Comparison of ENCODE assay signal across 8 cellular contexts in the genomic region with DNA sequence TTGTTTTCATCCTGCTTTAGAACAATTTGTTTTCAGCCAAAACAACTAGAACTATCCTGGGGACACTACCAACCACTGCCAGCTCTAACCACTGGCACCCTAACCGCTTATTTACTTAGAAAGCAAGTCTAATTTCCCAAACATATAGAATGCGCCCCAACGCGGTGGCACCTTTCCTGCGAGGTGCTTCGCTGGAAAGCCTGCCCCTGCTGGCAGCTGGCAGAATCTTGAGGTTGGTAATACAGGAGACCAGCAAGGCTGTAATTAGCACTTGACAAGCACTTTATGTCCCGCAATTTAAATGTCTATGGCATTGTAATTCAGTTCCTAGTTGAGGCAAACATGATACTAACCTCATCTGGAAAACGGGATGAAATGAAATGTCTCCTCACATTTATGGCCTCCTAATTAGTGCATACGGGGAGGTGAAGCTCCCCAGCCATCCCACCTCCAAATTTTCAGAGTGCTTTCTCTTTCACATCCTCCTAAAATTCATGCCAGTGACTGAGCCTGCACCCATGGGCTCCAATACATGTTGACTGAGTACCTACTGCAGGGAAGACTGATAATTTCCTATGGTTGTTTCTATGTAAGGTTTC. TPM values are rescaled to one million over a fixed set of nuclear protein-coding genes. Genes with fewer than 3 reads are reported as not detected.
DNase-seq lines count a peak whose midpoint lies in the region; ATAC-seq, FAIRE-seq and TF ChIP-seq lines count a peak whose summit lies in the region.

No MANE protein-coding gene starts in this region.

- H3K27me3 Mint-ChIP-seq in activated naive CD8-positive, alpha-beta T cell treated with anti-CD3 and anti-CD28 coated beads, Interleukin-2, amount 50 U/mL, for 24 hours = peaks cover 23% of the 10 kb centered on the region

- no peak overlapping the region for H3K4me2 ChIP-seq in HepG2 (ENCODE audit: low read depth, low read length)

- H3K27ac Mint-ChIP-seq in activated naive CD8-positive, alpha-beta T cell treated with anti-CD3 and anti-CD28 coated beads, Interleukin-2, amount 50 U/mL, for 24 hours = no peak overlapping the region

- no peaks in the 10 kb centered on the region for H3K4me1 Mint-ChIP-seq in activated naive CD8-positive, alpha-beta T cell treated with anti-CD3 and anti-CD28 coated beads, Interleukin-2, amount 50 U/mL, for 24 hours

- no peaks in the 10 kb centered on the region for H3K9me3 Mint-ChIP-seq in activated naive CD8-positive, alpha-beta T cell treated with anti-CD3 and anti-CD28 coated beads, Interleukin-2, amount 50 U/mL, for 24 hours

- no peak for TF ChIP-seq RAD21 in HepG2 (CRISPR knock-in tag; IDR thresholded peaks at IDR 0.05)

- no peaks in the 10 kb centered on the region for H3K4me1 ChIP-seq in HepG2 (ENCODE audit: insufficient read depth, low read length)

- no peak for FAIRE-seq in HepG2 (lab: Jason Lieb, UNC)
- no peak for FAIRE-seq in GM19239 (lab: Jason Lieb, UNC)

- POLR2A ChIA-PET in HepG2 (lab: Yijun Ruan, JAX) = no interaction called here

- H4K20me1 ChIP-seq in HepG2 (ENCODE audit: insufficient read depth, low read length) = no peaks in the 10 kb centered on the region

- DNase-seq in D341Med (ENCODE audit: low spot score) (peak; percentile 69), GM20000 (ENCODE audit: low spot score) (no peak), HepG2 (ENCODE audit: low spot score) (no peak), GM19239 (ENCODE audit: insufficient read length, low spot score) (no peak), NOMO-1 treated with dmso at 0.1 percent for 144 hours (lab: John Stamatoyannopoulos, UW; ENCODE audit: unreplicated experiment) (no peak), 8988T (no peak), NCI-H2081 (lab: John Stamatoyannopoulos, UW) (no peak)
- peak; percentile 5 for DNase-seq in activated naive CD8-positive, alpha-beta T cell treated with anti-CD3 and anti-CD28 coated beads, Interleukin-2, amount 50 U/mL, for 24 hours

- TF ChIP-seq CTCF in GM20000 (IDR thresholded peaks at IDR 0.05; ENCODE audit: extremely low read depth, missing control alignments) (peak; percentile 29), HepG2 (CRISPR knock-in tag; IDR thresholded peaks at IDR 0.05) (peak; percentile 33)

- CTCF ChIA-PET in HepG2 (lab: Yijun Ruan, JAX; ENCODE audit: low intra/inter-chr PET ratio, low total read pairs) = no interaction called here

- intact Hi-C loops in HepG2 (cut with micrococcal nuclease; ENCODE audit: unreplicated experiment) = no loop called here

- no TSS peak for BruUV-seq in HepG2 (replicated peaks; lab: Mats Ljungman, UMichigan)

- H3K27me3 ChIP-seq in HepG2 (ENCODE audit: control insufficient read depth in 1 of 2, insufficient read depth in 2 of 2, low read length in 2 of 2) = peaks cover 1 to 15% of the 10 kb centered on the region in 2 experiments; a peak in 3 of 5 replicates

- no peak for TF ChIP-seq EP300 in HepG2 (IDR thresholded peaks at IDR 0.05; ENCODE audit: low read depth in 2 of 2, low read length in 2 of 2)
- TF ChIP-seq EP300 in HepG2 (CRISPR knock-in tag; IDR thresholded peaks at IDR 0.05; ENCODE audit: borderline replicate concordance) = no peak

- no peak overlapping the region for H3K4me3 Mint-ChIP-seq in activated naive CD8-positive, alpha-beta T cell treated with anti-CD3 and anti-CD28 coated beads, Interleukin-2, amount 50 U/mL, for 24 hours

- in situ Hi-C loops in HepG2 (cut with HindIII; ENCODE audit: extremely low pct_ligation_motif_present, low pct_unique_long_range_greater_than_20kb) = no loop called here

- no peak overlapping the region for H3K27ac ChIP-seq in HepG2 (ENCODE audit: extremely low read length, insufficient read depth, low read length)

- TF ChIP-seq POLR2A in HepG2 (IDR thresholded peaks at IDR 0.05; ENCODE audit: insufficient read depth in 1 of 2, low read depth in 2 of 2, low read length in 2 of 2) = no peak

- no peaks in the 10 kb centered on the region for H3K9me3 ChIP-seq in HepG2 (ENCODE audit: low read length)

- 7% methylated on average over 9 of the region's 9 CpGs for WGBS in HepG2 (ENCODE audit: low lambda C conversion rate)

- no peak for ATAC-seq in activated naive CD8-positive, alpha-beta T cell treated with anti-CD3 and anti-CD28 coated beads, Interleukin-2, amount 50 U/mL, for 24 hours
- ATAC-seq in HepG2 = peak; percentile 72

- H3K79me2 ChIP-seq in HepG2 (ENCODE audit: insufficient read depth, low read length) = no peaks in the 10 kb centered on the region

- no peak overlapping the region for H2AFZ ChIP-seq in HepG2 (ENCODE audit: low read length)

- no peaks in the 10 kb centered on the region for H3K36me3 ChIP-seq in HepG2 (replicated peaks in 1 of 2; ENCODE audit: control insufficient read depth in 1 of 2, insufficient read depth in 2 of 2, low read length in 2 of 2)

- H3K36me3 Mint-ChIP-seq in activated naive CD8-positive, alpha-beta T cell treated with anti-CD3 and anti-CD28 coated beads, Interleukin-2, amount 50 U/mL, for 24 hours (ENCODE audit: low read depth) = no peaks in the 10 kb centered on the region

- no peak overlapping the region for H3K4me3 ChIP-seq in HepG2 (replicated peaks in 1 of 3; ENCODE audit: insufficient read depth in 1 of 3, low read depth in 2 of 3, low read length in 3 of 3)

- no peak overlapping the region for H3K9ac ChIP-seq in HepG2 (ENCODE audit: insufficient read depth, low read depth, low read length)

TF ChIP-seq in HepG2, 621 proteins besides CTCF, POLR2A, EP300 and RAD21 (continues in another document):
- TF ChIP-seq ZNF883 (CRISPR knock-in tag; IDR thresholded peaks at IDR 0.05; ENCODE audit: not compliant biosample characterization) (no peak), AGO2 (optimal IDR thresholded peaks at IDR 0.05; ENCODE audit: low read depth, low read length) (no peak), STAG1 (CRISPR knock-in tag; IDR thresholded peaks at IDR 0.05) (peak; percentile 34), ARHGAP35 (CRISPR knock-in tag; IDR thresholded peaks at IDR 0.05; ENCODE audit: borderline replicate concordance) (no peak), ZNF263 (CRISPR knock-in tag; IDR thresholded peaks at IDR 0.05) (no peak), XRCC5 (optimal IDR thresholded peaks at IDR 0.05; ENCODE audit: low read length) (peak; percentile 55), GLI4 (CRISPR knock-in tag; IDR thresholded peaks at IDR 0.05; ENCODE audit: borderline replicate concordance) (no peak)
- TF ChIP-seq, protein P1, sequence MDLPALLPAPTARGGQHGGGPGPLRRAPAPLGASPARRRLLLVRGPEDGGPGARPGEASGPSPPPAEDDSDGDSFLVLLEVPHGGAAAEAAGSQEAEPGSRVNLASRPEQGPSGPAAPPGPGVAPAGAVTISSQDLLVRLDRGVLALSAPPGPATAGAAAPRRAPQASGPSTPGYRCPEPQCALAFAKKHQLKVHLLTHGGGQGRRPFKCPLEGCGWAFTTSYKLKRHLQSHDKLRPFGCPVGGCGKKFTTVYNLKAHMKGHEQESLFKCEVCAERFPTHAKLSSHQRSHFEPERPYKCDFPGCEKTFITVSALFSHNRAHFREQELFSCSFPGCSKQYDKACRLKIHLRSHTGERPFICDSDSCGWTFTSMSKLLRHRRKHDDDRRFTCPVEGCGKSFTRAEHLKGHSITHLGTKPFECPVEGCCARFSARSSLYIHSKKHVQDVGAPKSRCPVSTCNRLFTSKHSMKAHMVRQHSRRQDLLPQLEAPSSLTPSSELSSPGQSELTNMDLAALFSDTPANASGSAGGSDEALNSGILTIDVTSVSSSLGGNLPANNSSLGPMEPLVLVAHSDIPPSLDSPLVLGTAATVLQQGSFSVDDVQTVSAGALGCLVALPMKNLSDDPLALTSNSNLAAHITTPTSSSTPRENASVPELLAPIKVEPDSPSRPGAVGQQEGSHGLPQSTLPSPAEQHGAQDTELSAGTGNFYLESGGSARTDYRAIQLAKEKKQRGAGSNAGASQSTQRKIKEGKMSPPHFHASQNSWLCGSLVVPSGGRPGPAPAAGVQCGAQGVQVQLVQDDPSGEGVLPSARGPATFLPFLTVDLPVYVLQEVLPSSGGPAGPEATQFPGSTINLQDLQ (CRISPR knock-in tag; IDR thresholded peaks at IDR 0.05) = no peak

RNA-seq across cellular contexts. Expression of a gene that starts 30.4 kb away (rescaled TPM):
- 0.02 TPM in 1 of 2 replicates, not detected in the other for total RNA-seq in HepG2 (2016; rRNA removed; fragmentation: Illumina TruSeq; extraction: Trizol)
- not detected in 2 replicates for total RNA-seq in HepG2 (2016; cell fraction: cytosol; rRNA removed; fragmentation: Illumina TruSeq; extraction: Trizol; ENCODE audit: low read depth)
- 0.17 TPM in 1 of 2 replicates, not detected in the other for total RNA-seq in HepG2 (2016; cell fraction: insoluble cytoplasmic fraction; rRNA removed; fragmentation: Illumina TruSeq; extraction: Trizol)
- total RNA-seq in HepG2 (2016; cell fraction: membrane; rRNA removed; fragmentation: Illumina TruSeq; extraction: Trizol) = not detected in 2 replicates
- not detected in 2 replicates for total RNA-seq in HepG2 (2016; cell fraction: nucleus; rRNA removed; fragmentation: Illumina TruSeq; extraction: Trizol)
- 0.01 TPM in 1 of 2 replicates, not detected in the other for polyA plus RNA-seq in HepG2 (2011; rRNA removed)
- not detected in 2 replicates for polyA plus RNA-seq in HepG2 (2011; cell fraction: cytosol; rRNA removed)
- 0.02 TPM in 1 of 2 replicates, not detected in the other for polyA plus RNA-seq in HepG2 (2011; cell fraction: nucleus; rRNA removed)
- polyA plus RNA-seq in HepG2 (2012) = not detected in 2 replicates
- not detected in 2 replicates for polyA plus RNA-seq in HepG2 (2016; cell fraction: cytosol; fragmentation: Illumina TruSeq; extraction: Trizol; ENCODE audit: low read depth)
- 0.03 TPM in 1 of 2 replicates, not detected in the other for polyA plus RNA-seq in HepG2 (2016; cell fraction: insoluble cytoplasmic fraction; fragmentation: Illumina TruSeq; extraction: Trizol; ENCODE audit: low read depth)
- not detected in 2 replicates for polyA plus RNA-seq in HepG2 (2016; cell fraction: membrane; fragmentation: Illumina TruSeq; extraction: Trizol; ENCODE audit: low read depth)
- polyA plus RNA-seq in HepG2 (2016; cell fraction: nucleus; fragmentation: Illumina TruSeq; extraction: Trizol; ENCODE audit: insufficient read depth, low read depth) = not detected in 2 replicates
- 0.33 TPM in 1 of 2 replicates, not detected in the other for polyA minus RNA-seq in HepG2 (2011; rRNA and poly(A)+ RNA removed; ENCODE audit: low replicate concordance)
- polyA minus RNA-seq in HepG2 (2011; cell fraction: cytosol; rRNA and poly(A)+ RNA removed) = not detected in 2 replicates
- not detected in 2 replicates for polyA minus RNA-seq in HepG2 (2011; cell fraction: nucleus; rRNA and poly(A)+ RNA removed)

Comparison
In these comparisons a context has a peak if more than half of its experiments do, and no peak if none do; other contexts are left out.
1. DNase-seq: peak in D341Med (single experiment) and activated naive CD8-positive, alpha-beta T cell treated with anti-CD3 and anti-CD28 coated beads, Interleukin-2, amount 50 U/mL, for 24 hours (single experiment); none in GM20000 (single experiment), HepG2 (single experiment), GM19239 (single experiment), NOMO-1 treated with dmso at 0.1 percent for 144 hours (single experiment), 8988T (single experiment) and NCI-H2081 (0 of 2).